19 cellular contexts compared by ENCODE assay signal in the genomic region with DNA sequence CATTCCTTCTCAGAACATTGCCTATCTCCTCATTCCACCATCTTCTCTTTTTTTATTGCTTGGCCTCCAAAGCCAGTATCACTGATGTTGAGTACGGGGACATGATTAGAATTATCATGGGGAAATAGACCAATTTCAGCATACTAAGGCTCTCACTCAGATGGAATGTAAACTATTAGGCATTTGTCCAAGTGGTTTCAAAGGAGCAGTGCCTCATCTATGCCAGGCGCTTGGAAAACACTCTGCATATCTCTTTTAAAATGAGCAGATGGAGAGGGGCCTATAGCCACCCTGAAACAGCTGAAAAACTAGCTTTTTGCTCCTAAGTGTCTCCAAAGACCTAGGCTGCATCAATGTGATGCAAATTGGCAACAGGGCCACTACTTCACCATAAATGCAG.
DNase-seq lines count a peak whose midpoint lies in the region; TF ChIP-seq lines count a peak whose summit lies in the region.
"Had no signal": no experiment of that assay in that cellular context is flagged by ENCODE, and none has a peak within 500 bp of the region (broad histone marks: within the 10 kb centered on the region; RNA-seq: fewer than 3 reads in every experiment).

No MANE protein-coding gene starts in this region.

- TF ChIP-seq CTCF in AG10803 (conservative IDR thresholded peaks at IDR 0.05; ENCODE audit: low read length) (no peak), H9 (conservative IDR thresholded peaks at IDR 0.05) (no peak), transverse colon (IDR thresholded peaks at IDR 0.05) (no peak)

- no peak overlapping the region for H2AFZ ChIP-seq in H9 (ENCODE audit: low read length)

- no peak overlapping the region for H3K18ac ChIP-seq in H9 (ENCODE audit: insufficient read length, low read depth, low read length)

- H2AK5ac ChIP-seq in H9 (ENCODE audit: insufficient read length, low read length), result no peak overlapping the region

- no peak overlapping the region for H2BK15ac ChIP-seq in H9 (ENCODE audit: low read depth, low read length)

- H2BK20ac ChIP-seq in H9 (ENCODE audit: low read depth, low read length, poor library complexity, severe bottlenecking), result no peak overlapping the region

- no peak overlapping the region for H3K56ac ChIP-seq in H9 (ENCODE audit: insufficient read length, low read depth, low read length)

- no peaks in the 10 kb centered on the region; a peak in 1 of 4 replicates for H3K4me1 Mint-ChIP-seq in H9
- H3K4me1 Mint-ChIP-seq: activated CD4-positive, alpha-beta T cell treated with anti-CD3 and anti-CD28 coated beads for 36 hours; activated naive CD8-positive, alpha-beta T cell treated with anti-CD3 and anti-CD28 coated beads, Interleukin-2, amount 50 U/mL, for 24 hours; neural crest cell had no signal

- H2BK12ac ChIP-seq in H9 (ENCODE audit: insufficient read length, low read depth, low read length), result no peak overlapping the region

- H3K27ac ChIP-seq in H9 (ENCODE audit: insufficient read length, low read depth, low read length), result no peak overlapping the region
- H3K27ac ChIP-seq in transverse colon, result no peak overlapping the region

- no peak overlapping the region for H3K4ac ChIP-seq in H9 (ENCODE audit: low read depth, low read length)

- H3K4me3 Mint-ChIP-seq in H9, result no peak overlapping the region
- H3K4me3 Mint-ChIP-seq: activated CD4-positive, alpha-beta T cell treated with anti-CD3 and anti-CD28 coated beads for 36 hours; activated naive CD8-positive, alpha-beta T cell treated with anti-CD3 and anti-CD28 coated beads, Interleukin-2, amount 50 U/mL, for 24 hours; dendritic cell treated with granulocyte-macrophage colony-stimulating factor and Interleukin-4, amounts not matched to agents 40 ng/mL and 50 ng/mL, for 4 days; neural crest cell had no signal

- no peaks in the 10 kb centered on the region for H3K23me2 ChIP-seq in H9 (ENCODE audit: insufficient read length, low read depth, low read length, poor library complexity, severe bottlenecking)

- H3K27me3 ChIP-seq in H9 (ENCODE audit: insufficient read depth, low read length) (no peaks in the 10 kb centered on the region; the same call in 1 of the 2 replicates), transverse colon (no peaks in the 10 kb centered on the region)
- H3K27me3 ChIP-seq: BE2C, esophagus muscularis mucosa had no signal

- no peak for TF ChIP-seq EP300 in transverse colon (IDR thresholded peaks at IDR 0.05; ENCODE audit: low read depth)

- peaks cover 66 to 77% of the 10 kb centered on the region in 2 experiments for H3K9me3 Mint-ChIP-seq in H9

- H4K20me1 ChIP-seq in H9 (ENCODE audit: control insufficient read depth, insufficient read depth, insufficient read length), result no peaks in the 10 kb centered on the region

- H4K91ac ChIP-seq in H9 (ENCODE audit: insufficient read length, low read depth, low read length), result no peak overlapping the region

- H3K4me1 ChIP-seq in H9 (ENCODE audit: insufficient read depth, low read length) (no peaks in the 10 kb centered on the region), transverse colon (no peaks in the 10 kb centered on the region)
- H3K4me1 ChIP-seq: BE2C, HAP-1 had no signal

- peaks cover 2 to 15% (median 12%) of the 10 kb centered on the region in 3 experiments for H3K36me3 Mint-ChIP-seq in H9 (ENCODE audit: insufficient read depth in 1 of 3, low read depth in 3 of 3)

- intact Hi-C loops in transverse colon (cut with DNase I; ENCODE audit: low total_unique reads), result no loop called here

- H3K4me3 ChIP-seq in AG10803 (ENCODE audit: low read length) (no peak overlapping the region), transverse colon (no peak overlapping the region)
- H3K4me3 ChIP-seq: esophagus muscularis mucosa, HAP-1 had no signal

- no peak overlapping the region for H2BK120ac ChIP-seq in H9 (ENCODE audit: low read depth, low read length, poor library complexity, severe bottlenecking)

- no CpG with 5 or more reads among the region's 2 CpGs for WGBS in H9 (ENCODE audit: extremely low coverage, insufficient read length, low lambda C conversion rate)
- 58 to 76% methylated on average over 2 of the region's 2 CpGs for WGBS in transverse colon (ENCODE audit: low coverage in 1 of 2), 2 donors

- H3K79me1 ChIP-seq in H9 (ENCODE audit: insufficient read depth, low read depth, low read length, poor library complexity, severe bottlenecking), result no peaks in the 10 kb centered on the region

- no peaks in the 10 kb centered on the region for H3K36me3 ChIP-seq in transverse colon
- H3K36me3 ChIP-seq: BE2C, esophagus muscularis mucosa, HAP-1 had no signal

- no peaks in the 10 kb centered on the region for H3K79me2 ChIP-seq in H9 (ENCODE audit: insufficient read depth, low read length)

- no peak overlapping the region for H4K8ac ChIP-seq in H9 (replicated peaks; ENCODE audit: insufficient read length, low read depth, low read length)

- H3K9ac ChIP-seq in H9 (ENCODE audit: extremely low read depth, insufficient read length, low read length), result no peak overlapping the region

- H3K27me3 Mint-ChIP-seq in H9 (ENCODE audit: low read depth), result no peaks in the 10 kb centered on the region; the same call in 1 of the 2 replicates
- H3K27me3 Mint-ChIP-seq: activated CD4-positive, alpha-beta T cell treated with anti-CD3 and anti-CD28 coated beads for 36 hours; dendritic cell treated with granulocyte-macrophage colony-stimulating factor and Interleukin-4, amounts not matched to agents 40 ng/mL and 50 ng/mL, for 4 days had no signal

- no peak overlapping the region for H4K5ac ChIP-seq in H9 (ENCODE audit: insufficient read length, low read depth, low read length)

- no peak for TF ChIP-seq POLR2A in transverse colon (IDR thresholded peaks at IDR 0.05)

- H3K4me2 ChIP-seq in H9 (ENCODE audit: insufficient read depth, insufficient read length, low read length), result no peak overlapping the region

- DNase-seq in AG10803 (ENCODE audit: low read depth) (peak; percentile 88), NCI-H226 (peak; percentile 62), dedifferentiated amniotic fluid mesenchymal stem cell (ENCODE audit: extremely low spot score) (peak; percentile 47), non-pigmented ciliary epithelial cell (ENCODE audit: low read depth) (peak; percentile 15), NCI-H2107 treated with DMSO at 0.1 percent for 48 hours (lab: John Stamatoyannopoulos, UW; ENCODE audit: unreplicated experiment) (no peak), H9 (no peak), T-helper 1 cell (no peak), transverse colon (no peak)
- DNase-seq: activated CD4-positive, alpha-beta T cell treated with anti-CD3 and anti-CD28 coated beads for 36 hours; activated naive CD8-positive, alpha-beta T cell treated with anti-CD3 and anti-CD28 coated beads, Interleukin-2, amount 50 U/mL, for 24 hours; activated T-cell treated with anti-CD3 and anti-CD28 coated beads for 4 hours; BE2C; NCI-H187 treated with DMSO at 0.1 percent for 48 hours; NCI-H748 treated with DMSO at 0.1 percent for 48 hours; stimulated activated CD4-positive, alpha-beta T cell treated with anti-CD3 and anti-CD28 coated beads, Interleukin-4, amount 100 ng/mL, for 4 hours had no signal

- H3T11ph ChIP-seq in H9 (ENCODE audit: low read length), result no peak overlapping the region

- peaks cover 12% of the 10 kb centered on the region for H3K9me3 ChIP-seq in H9 (ENCODE audit: control insufficient read depth, low read depth, low read length)
- H3K9me3 ChIP-seq in transverse colon, result no peaks in the 10 kb centered on the region
- H3K9me3 ChIP-seq: BE2C, HAP-1 had no signal

- no peak overlapping the region for H3K27ac Mint-ChIP-seq in H9
- H3K27ac Mint-ChIP-seq: activated CD4-positive, alpha-beta T cell treated with anti-CD3 and anti-CD28 coated beads for 36 hours; activated naive CD8-positive, alpha-beta T cell treated with anti-CD3 and anti-CD28 coated beads, Interleukin-2, amount 50 U/mL, for 24 hours; dendritic cell treated with granulocyte-macrophage colony-stimulating factor and Interleukin-4, amounts not matched to agents 40 ng/mL and 50 ng/mL, for 4 days had no signal

- no peak overlapping the region for H3K23ac ChIP-seq in H9 (ENCODE audit: insufficient read length, low read depth, low read length)

- in situ Hi-C loops in transverse colon (cut with MboI; ENCODE audit: low pct_ligation_motif_present in 1 of 4, low pct_unique_long_range_greater_than_20kb in 1 of 4, low sequenced_read_pairs in 3 of 4), result no loop called here

- H2BK5ac ChIP-seq in H9 (ENCODE audit: insufficient read length, low read length), result no peak overlapping the region

- H3K14ac ChIP-seq in H9 (ENCODE audit: insufficient read depth, low read length), result no peak overlapping the region

Comparison
In these comparisons a context has a peak if more than half of its experiments do, and no peak if none do; other contexts are left out.
1. DNase-seq: peak in AG10803 (single experiment), NCI-H226 (single experiment), dedifferentiated amniotic fluid mesenchymal stem cell (single experiment) and non-pigmented ciliary epithelial cell (single experiment); none in NCI-H2107 treated with DMSO at 0.1 percent for 48 hours (single experiment), H9 (single experiment), T-helper 1 cell (0 of 5) and transverse colon (single experiment).